ENCODE assay signal across 17 cellular contexts in genomic region chr2:221969830-221970144, GRCh38.
DNase-seq lines count a peak whose midpoint lies in the region; ATAC-seq and TF ChIP-seq lines count a peak whose summit lies in the region.
"Had no signal": no experiment of that assay in that cellular context is flagged by ENCODE, and none has a peak within 500 bp of the region (broad histone marks: within the 10 kb centered on the region; RNA-seq: fewer than 3 reads in every experiment).

No MANE protein-coding gene starts in this region.

- H3K79me1 ChIP-seq in mesenchymal stem cell (replicated peaks; ENCODE audit: low read length, poor library complexity, severe bottlenecking) = no peaks in the 10 kb centered on the region

- no peaks in the 10 kb centered on the region for H3K9me3 Mint-ChIP-seq in stimulated activated effector memory CD8-positive, alpha-beta T cell treated with anti-CD3 and anti-CD28 coated beads, Interleukin-12 subunit alpha, Interleukin-12 subunit beta, amount 100 ng/mL, for 72 hours
- H3K9me3 Mint-ChIP-seq: CD4-positive, CD25-positive, alpha-beta regulatory T cell; GM23338; HFFc6 had no signal

- H3K9ac ChIP-seq in mesenchymal stem cell (ENCODE audit: low read length) = no peak overlapping the region
- H3K9ac ChIP-seq in MM.1S (ENCODE audit: low read length) = no peak overlapping the region

- no peak overlapping the region for H3K14ac ChIP-seq in mesenchymal stem cell (ENCODE audit: low read length in 2 of 2)

- H3K4me3 ChIP-seq in RWPE2 (ENCODE audit: severe bottlenecking) = no peak overlapping the region
- no peak overlapping the region for H3K4me3 ChIP-seq in mesenchymal stem cell (ENCODE audit: insufficient read depth in 1 of 2, low read depth in 1 of 2, low read length in 2 of 2)
- no peak overlapping the region for H3K4me3 ChIP-seq in MM.1S (ENCODE audit: low read length)
- H3K4me3 ChIP-seq: GM12878, GM23338 had no signal

- no peaks in the 10 kb centered on the region for H3F3A ChIP-seq in MM.1S (ENCODE audit: insufficient read depth, low read length)

- H3K23ac ChIP-seq in mesenchymal stem cell (ENCODE audit: low read length in 2 of 2) = no peak overlapping the region

- H3K36me3 ChIP-seq in RWPE2 (ENCODE audit: low read depth) (no peaks in the 10 kb centered on the region), mesenchymal stem cell (ENCODE audit: control insufficient read depth in 1 of 2, insufficient read depth in 2 of 2, low read depth in 1 of 2, low read length in 2 of 2) (no peaks in the 10 kb centered on the region), MM.1S (replicated peaks; ENCODE audit: insufficient read depth, low read length) (no peaks in the 10 kb centered on the region)
- H3K36me3 ChIP-seq: BE2C had no signal

- no peaks in the 10 kb centered on the region for H3K4me1 Mint-ChIP-seq in stimulated activated effector memory CD8-positive, alpha-beta T cell treated with anti-CD3 and anti-CD28 coated beads, Interleukin-12 subunit alpha, Interleukin-12 subunit beta, amount 100 ng/mL, for 72 hours
- H3K4me1 Mint-ChIP-seq: CD4-positive, CD25-positive, alpha-beta regulatory T cell; CD8-positive, alpha-beta memory T cell had no signal

- H3K4me2 ChIP-seq in mesenchymal stem cell (ENCODE audit: low read length, poor library complexity, severe bottlenecking) = no peak overlapping the region
- H3K4me2 ChIP-seq in MM.1S (ENCODE audit: low read depth, low read length) = no peak overlapping the region
- H3K4me2 ChIP-seq: GM23338 had no signal

- ATAC-seq in GM18511 (IDR thresholded peaks at IDR 0.05; ENCODE audit: unreplicated experiment) = peak; percentile 13
- ATAC-seq in RWPE2 (ENCODE audit: low read depth) = peak; percentile 17; the same call in 1 of the 3 replicates
- peak; percentile 11 for ATAC-seq in stimulated activated effector memory CD8-positive, alpha-beta T cell treated with anti-CD3 and anti-CD28 coated beads, Interleukin-12 subunit alpha, Interleukin-12 subunit beta, amount 100 ng/mL, for 72 hours
- ATAC-seq in HG02884 (IDR thresholded peaks at IDR 0.05; ENCODE audit: unreplicated experiment) = no peak
- ATAC-seq in GM18873 (IDR thresholded peaks at IDR 0.05; ENCODE audit: low FRiP score, unreplicated experiment) = no peak

- 91% methylated on average over 5 of the region's 5 CpGs for WGBS in mesenchymal stem cell

- no peak overlapping the region for H2BK120ac ChIP-seq in mesenchymal stem cell (ENCODE audit: low read depth, low read length)

- no peak overlapping the region for H2AFZ ChIP-seq in mesenchymal stem cell (ENCODE audit: low read depth, low read length)
- no peak overlapping the region for H2AFZ ChIP-seq in MM.1S (ENCODE audit: low read length)
- H2AFZ ChIP-seq: GM23338 had no signal

- TF ChIP-seq CTCF in RWPE2 (IDR thresholded peaks at IDR 0.05; ENCODE audit: poor library complexity, severe bottlenecking) (no peak), MM.1S (IDR thresholded peaks at IDR 0.05; ENCODE audit: low read length) (no peak)

- H2AK5ac ChIP-seq in mesenchymal stem cell (ENCODE audit: low read length, severe bottlenecking) = no peak overlapping the region

- H3K27ac ChIP-seq in RWPE2 (ENCODE audit: poor library complexity, severe bottlenecking) (no peak overlapping the region), mesenchymal stem cell (ENCODE audit: low read length, poor library complexity, severe bottlenecking) (no peak overlapping the region), MM.1S (ENCODE audit: low read length) (no peak overlapping the region)
- H3K27ac ChIP-seq: HL-60 had no signal

- H2BK5ac ChIP-seq in mesenchymal stem cell (ENCODE audit: low read depth, low read length, poor library complexity, severe bottlenecking) = no peak overlapping the region

- H3K36me3 Mint-ChIP-seq in stimulated activated effector memory CD8-positive, alpha-beta T cell treated with anti-CD3 and anti-CD28 coated beads, Interleukin-12 subunit alpha, Interleukin-12 subunit beta, amount 100 ng/mL, for 72 hours = no peaks in the 10 kb centered on the region
- H3K36me3 Mint-ChIP-seq: CD4-positive, CD25-positive, alpha-beta regulatory T cell; CD8-positive, alpha-beta memory T cell had no signal

- H3K79me2 ChIP-seq in MM.1S (ENCODE audit: low read length) = no peaks in the 10 kb centered on the region

- no peak overlapping the region for H3K18ac ChIP-seq in mesenchymal stem cell (ENCODE audit: low read depth in 1 of 2, low read length in 2 of 2)

- no peak overlapping the region for H3K27ac Mint-ChIP-seq in stimulated activated effector memory CD8-positive, alpha-beta T cell treated with anti-CD3 and anti-CD28 coated beads, Interleukin-12 subunit alpha, Interleukin-12 subunit beta, amount 100 ng/mL, for 72 hours
- H3K27ac Mint-ChIP-seq: CD4-positive, CD25-positive, alpha-beta regulatory T cell; CD8-positive, alpha-beta memory T cell; GM23338; HFFc6 had no signal

- H3K9me3 ChIP-seq in RWPE2 (ENCODE audit: severe bottlenecking) (no peaks in the 10 kb centered on the region), mesenchymal stem cell (ENCODE audit: control insufficient read depth, low read length) (no peaks in the 10 kb centered on the region), MM.1S (replicated peaks; ENCODE audit: insufficient read depth, low read length) (no peaks in the 10 kb centered on the region)
- H3K9me3 ChIP-seq: BE2C had no signal

- peak overlapping the region; percentile 12 for H4K8ac ChIP-seq in mesenchymal stem cell (ENCODE audit: low read length)

- H3K4me1 ChIP-seq in RWPE2 (ENCODE audit: insufficient read depth, poor library complexity, severe bottlenecking) (no peaks in the 10 kb centered on the region), mesenchymal stem cell (ENCODE audit: control insufficient read depth, insufficient read depth, low read depth, low read length) (no peaks in the 10 kb centered on the region), MM.1S (ENCODE audit: low read length) (no peaks in the 10 kb centered on the region)
- H3K4me1 ChIP-seq: BE2C had no signal

- H4K20me1 ChIP-seq in MM.1S (ENCODE audit: insufficient read depth, low read length) = no peaks in the 10 kb centered on the region

- peaks cover 3% of the 10 kb centered on the region for H3K27me3 ChIP-seq in RWPE2 (ENCODE audit: insufficient read depth, poor library complexity, severe bottlenecking)
- H3K27me3 ChIP-seq in mesenchymal stem cell (ENCODE audit: control insufficient read depth in 1 of 2, insufficient read depth in 1 of 2, low read length in 2 of 2) = peaks cover 0 to 5% of the 10 kb centered on the region in 2 experiments
- H3K27me3 ChIP-seq in MM.1S (replicated peaks; ENCODE audit: insufficient read depth, low read length) = no peaks in the 10 kb centered on the region

- no peak overlapping the region for H2BK15ac ChIP-seq in mesenchymal stem cell (ENCODE audit: low read depth, poor library complexity, severe bottlenecking)

- no peak overlapping the region for H4K91ac ChIP-seq in mesenchymal stem cell (ENCODE audit: low read length)

- H2BK12ac ChIP-seq in mesenchymal stem cell (ENCODE audit: low read length in 2 of 2) = no peak overlapping the region

- no peak for DNase-seq in RWPE2 (ENCODE audit: low spot score)
- no peak for DNase-seq in mesenchymal stem cell
- DNase-seq in stimulated activated effector memory CD8-positive, alpha-beta T cell treated with anti-CD3 and anti-CD28 coated beads, Interleukin-12 subunit alpha, Interleukin-12 subunit beta, amount 100 ng/mL, for 72 hours (ENCODE audit: low spot score in 2 of 2) = no peak
- DNase-seq in MM.1S = no peak
- DNase-seq in stimulated activated CD4-positive, alpha-beta T cell treated with anti-CD3 and anti-CD28 coated beads, Interleukin-4, amount 100 ng/mL, for 24 hours = no peak
- DNase-seq: C1 segment of cervical spinal cord; CD8-positive, alpha-beta memory T cell; DMS 273 treated with DMSO at 0.1 percent for 48 hours had no signal

- no peak overlapping the region for H3K4me3 Mint-ChIP-seq in stimulated activated effector memory CD8-positive, alpha-beta T cell treated with anti-CD3 and anti-CD28 coated beads, Interleukin-12 subunit alpha, Interleukin-12 subunit beta, amount 100 ng/mL, for 72 hours
- H3K4me3 Mint-ChIP-seq: CD4-positive, CD25-positive, alpha-beta regulatory T cell; CD8-positive, alpha-beta memory T cell; GM23338; HFFc6 had no signal

- no peak overlapping the region for H3K4ac ChIP-seq in mesenchymal stem cell (ENCODE audit: low read depth in 1 of 2, low read length in 2 of 2)

- no peaks in the 10 kb centered on the region for H3K9me2 ChIP-seq in MM.1S (replicated peaks; ENCODE audit: insufficient read depth, low read length)

Comparison
In these comparisons a context has a peak if more than half of its experiments do, and no peak if none do; other contexts are left out.
1. ATAC-seq: peak in GM18511 (single experiment), RWPE2 (single experiment) and stimulated activated effector memory CD8-positive, alpha-beta T cell treated with anti-CD3 and anti-CD28 coated beads, Interleukin-12 subunit alpha, Interleukin-12 subunit beta, amount 100 ng/mL, for 72 hours (single experiment); none in HG02884 (single experiment) and GM18873 (single experiment).